Comparison of ENCODE assay signal across 20 cellular contexts in genomic region chr14:35539969-35540368, GRCh38. TPM values are rescaled to one million over a fixed set of nuclear protein-coding genes. Genes with fewer than 3 reads are reported as not detected.
"Had no signal": no experiment of that assay in that cellular context is flagged by ENCODE, and none has a peak within 500 bp of the region (broad histone marks: within the 10 kb centered on the region; RNA-seq: fewer than 3 reads in every experiment).

No MANE protein-coding gene starts in this region.

- H3K9me3 ChIP-seq: adrenal gland, gastroesophageal sphincter, heart right ventricle, sigmoid colon, thoracic aorta, upper lobe of right lung had no signal

- H3K36me3 ChIP-seq: adrenal gland, thoracic aorta, upper lobe of right lung had no signal

- H3K4me3 ChIP-seq: adrenal gland, gastroesophageal sphincter, heart right ventricle, sigmoid colon, thoracic aorta, upper lobe of right lung had no signal

- DNase-seq: activated CD4-positive, alpha-beta T cell treated with anti-CD3 and anti-CD28 coated beads, Interleukin-2, amount 10 ng/mL, durations not matched to agents 24 days and 14 days; activated CD8-positive, alpha-beta memory T cell treated with anti-CD3 and anti-CD28 coated beads, Interleukin-2, amount 50 U/mL, for 4 hours; activated effector memory CD4-positive, alpha-beta T cell treated with Interleukin-2 at 50 U/mL for 16 hours; activated naive CD4-positive, alpha-beta T cell treated with anti-CD3 and anti-CD28 coated beads, Interleukin-2, amount 50 U/mL, for 16 hours; activated T-cell treated with anti-CD3 and anti-CD28 coated beads, Interleukin-2, amount 50 U/mL, for 4 hours; adrenal gland; cerebellar nuclear complex; cortex of kidney; heart right ventricle; left ventricle myocardium superior; occipital lobe; posterior cingulate gyrus; sigmoid colon; stimulated activated CD4-positive, alpha-beta T cell treated with anti-CD3 and anti-CD28 coated beads, Interleukin-4, amount 100 ng/mL, for 4 hours; upper lobe of right lung had no signal

- H3K27ac ChIP-seq: adrenal gland, gastroesophageal sphincter, heart right ventricle, sigmoid colon, thoracic aorta, upper lobe of right lung had no signal

RNA-seq across cellular contexts. Expression of gene INSM2, which starts 6.0 kb away (rescaled TPM):
- total RNA-seq: activated CD4-positive, alpha-beta T cell treated with anti-CD3 and anti-CD28 coated beads, Interleukin-2, amount 10 ng/mL, durations not matched to agents 24 days and 14 days; activated T-cell treated with anti-CD3 and anti-CD28 coated beads, Interleukin-2, amount 50 U/mL, for 4 hours; bronchial epithelial cell; esophagus mucosa; heart right ventricle; left ventricle myocardium superior; mononuclear cell; sigmoid colon; thoracic aorta; upper lobe of right lung had no signal
- polyA plus RNA-seq: heart right ventricle had no signal
